21 cellular contexts compared by ENCODE assay signal in genomic region chr17:71580220-71580619, GRCh38.
"Had no signal": no experiment of that assay in that cellular context is flagged by ENCODE, and none has a peak within 500 bp of the region (broad histone marks: within the 10 kb centered on the region; RNA-seq: fewer than 3 reads in every experiment).

No MANE protein-coding gene starts in this region.

- DNase-seq: activated CD4-positive, alpha-beta T cell treated with anti-CD3 and anti-CD28 coated beads for 48 hours; activated CD4-positive, alpha-beta T cell treated with anti-CD3 and anti-CD28 coated beads, Interleukin-2, amount 50 U/mL, for 48 hours; activated CD4-positive, CD25-positive, alpha-beta regulatory T cell treated with anti-CD3 and anti-CD28 coated beads, Interleukin-2, amount 50 U/mL, for 72 hours; activated CD8-positive, alpha-beta memory T cell treated with anti-CD3 and anti-CD28 coated beads, Interleukin-2, amount 10 ng/mL, durations not matched to agents 7 days and 5 days; activated effector memory CD4-positive, alpha-beta T cell treated with Interleukin-2 at 50 U/mL for 16 hours; activated naive CD4-positive, alpha-beta T cell; activated T-cell treated with anti-CD3 and anti-CD28 coated beads, Interleukin-2, amount 50 U/mL, for 24 hours; aorta; Kasumi-1; KBM-7; NCI-H1105 treated with DMSO at 0.1 percent for 48 hours; NCI-H1436 treated with DMSO at 0.1 percent for 48 hours; NCI-H1930; NCI-H345; NCI-H510A; NCI-H526 treated with DMSO at 0.1 percent for 48 hours; PC-3; SIG-M5; T-helper 17 cell; T-helper 9 cell had no signal

- ATAC-seq: activated CD8-positive, alpha-beta memory T cell treated with anti-CD3 and anti-CD28 coated beads, Interleukin-2, amount 10 ng/mL, durations not matched to agents 7 days and 5 days; PC-3; T-helper 17 cell; WTC11 had no signal
